In the genomic region with DNA sequence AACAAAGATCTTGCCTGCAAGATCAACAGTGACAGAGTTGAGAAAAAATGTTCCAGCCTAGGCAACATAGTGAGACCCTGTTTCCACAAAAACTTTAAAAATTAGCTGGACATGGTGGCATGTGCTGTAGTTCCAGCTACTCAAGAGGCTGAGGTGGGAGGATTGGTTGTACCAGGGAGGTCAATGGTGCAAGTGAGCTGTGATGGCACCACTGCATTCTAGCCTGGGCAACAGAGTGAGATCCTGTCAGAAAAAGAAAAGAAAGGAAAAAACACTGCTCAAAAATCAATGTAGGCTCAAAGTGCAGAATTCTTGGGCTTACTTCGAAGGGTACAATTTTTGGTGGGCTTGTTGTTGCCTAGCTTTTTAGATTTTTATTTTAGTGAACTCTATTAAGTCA, we compare ENCODE assay signal across 34 cellular contexts.
"Had no signal": no experiment of that assay in that cellular context is flagged by ENCODE, and none has a peak within 500 bp of the region (broad histone marks: within the 10 kb centered on the region; RNA-seq: fewer than 3 reads in every experiment).

No MANE protein-coding gene starts in this region.

- DNase-seq: Karpas-422, Kasumi-1, MG63, MM.1S, MV-4-11, NCI-H1048, NCI-H1092, NCI-H1092 treated with DMSO at 0.1 percent for 48 hours, NCI-H1105, NCI-H1105 treated with DMSO at 0.1 percent for 48 hours, NCI-H1417, NCI-H1417 treated with DMSO at 0.1 percent for 48 hours, NCI-H1436, NCI-H1436 treated with DMSO at 0.1 percent for 48 hours, NCI-H146, NCI-H1694, NCI-H1694 treated with DMSO at 0.1 percent for 48 hours, NCI-H187, NCI-H187 treated with DMSO at 0.1 percent for 48 hours, NCI-H1930, NCI-H2029, NCI-H2029 treated with DMSO at 0.1 percent for 48 hours, NCI-H2081, NCI-H2081 treated with DMSO at 0.1 percent for 48 hours, NCI-H2107, NCI-H2171, NCI-H2171 treated with DMSO at 0.1 percent for 48 hours, NCI-H2227 treated with DMSO at 0.1 percent for 48 hours, NCI-H226, NCI-H345, NCI-H446, NCI-H446 treated with DMSO at 0.1 percent for 48 hours, NCI-H510A had no signal

- H3K27me3 ChIP-seq: MG63 had no signal

- H3K9me3 ChIP-seq: MG63 had no signal

- H3K36me3 ChIP-seq: MG63 had no signal

- H3K4me3 ChIP-seq: MG63 had no signal

- H3K4me2 ChIP-seq: KMS-11 had no signal

- H3K27ac ChIP-seq: KMS-11 had no signal

- H3K9ac ChIP-seq: KMS-11 had no signal
